Comparison of ENCODE assay signal across 29 cellular contexts in the genomic region with DNA sequence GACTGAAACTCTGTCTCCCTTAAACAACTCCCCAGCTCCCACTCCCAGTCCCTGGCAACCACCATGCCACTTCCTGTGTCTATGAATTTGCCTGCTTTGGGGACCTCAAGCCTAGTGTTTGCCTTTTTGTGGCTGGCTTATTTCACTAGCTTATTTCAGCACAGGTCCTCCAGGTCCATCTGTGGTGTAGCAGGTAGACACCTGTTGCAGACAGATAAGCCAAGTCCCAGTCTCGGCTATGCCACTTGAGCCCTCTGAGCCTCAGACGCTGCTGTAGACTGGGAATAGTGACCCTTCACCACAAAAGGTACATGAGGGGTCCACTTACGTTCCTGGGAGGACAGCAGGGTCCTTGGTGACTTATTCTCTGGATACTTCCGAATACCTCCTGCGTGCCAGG.
"Had no signal": no experiment of that assay in that cellular context is flagged by ENCODE, and none has a peak within 500 bp of the region (broad histone marks: within the 10 kb centered on the region; RNA-seq: fewer than 3 reads in every experiment).

No MANE protein-coding gene starts in this region.

- H3K36me3 ChIP-seq: left lung, lower lobe of right lung, ovary, prostate gland, stomach, thyroid gland, transverse colon, upper lobe of left lung, vagina had no signal

- FAIRE-seq: islet of Langerhans, kidney had no signal

- H3K27ac Mint-ChIP-seq: mesothelial cell of epicardium; natural killer cell; nephron progenitor cell; stimulated activated naive B cell treated with anti-CD40 and anti-IgM and Interleukin-4, amounts not matched to agents 10 μg/mL and 1 μg/mL and 100 μg/mL, for 72 hours had no signal

- DNase-seq: hypothalamus; immature natural killer cell; kidney; left colon; left lung; lower lobe of right lung; mammary epithelial cell; mesendoderm; naive B cell; natural killer cell; nephron progenitor cell; ovary; retina; stimulated activated CD4-positive, alpha-beta T cell treated with anti-CD3 and anti-CD28 coated beads, Interleukin-12 subunit alpha, Interleukin-12 subunit beta, amount 100 ng/mL, for 4 hours; stimulated activated CD4-positive, alpha-beta T cell treated with anti-CD3 and anti-CD28 coated beads, Interleukin-15, amount 100 ng/mL, for 24 hours; stimulated activated CD4-positive, alpha-beta T cell treated with anti-CD3 and anti-CD28 coated beads, Interleukin-2, amount 100 ng/mL, for 24 hours; stimulated activated CD4-positive, alpha-beta T cell treated with anti-CD3 and anti-CD28 coated beads, Interleukin-4, amount 100 ng/mL, for 1 hour; stimulated activated naive B cell treated with anti-CD40 and anti-IgM and Interleukin-4, amounts not matched to agents 10 μg/mL and 1 μg/mL and 100 μg/mL, for 72 hours; stimulated activated naive CD8-positive, alpha-beta T cell treated with anti-CD3 and anti-CD28 coated beads, Interleukin-15, Interleukin-2, amounts not matched to agents 100 U/mL and 50 U/mL, for 24 hours; stomach; testis; thyroid gland; transverse colon; upper lobe of left lung had no signal

- H3K4me3 Mint-ChIP-seq: immature natural killer cell; mesothelial cell of epicardium; naive B cell; natural killer cell; nephron progenitor cell; stimulated activated naive B cell treated with anti-CD40 and anti-IgM and Interleukin-4, amounts not matched to agents 10 μg/mL and 1 μg/mL and 100 μg/mL, for 72 hours had no signal

- H3K9me3 ChIP-seq: left lung, lower lobe of right lung, ovary, prostate gland, stomach, testis, thyroid gland, transverse colon, upper lobe of left lung, vagina had no signal

- H3K4me3 ChIP-seq: left lung, lower lobe of right lung, ovary, prostate gland, skin epidermis, stomach, testis, thyroid gland, transverse colon, upper lobe of left lung, vagina had no signal

- H3K36me3 Mint-ChIP-seq: immature natural killer cell, naive B cell, natural killer cell had no signal

- H3K4me1 ChIP-seq: prostate gland, testis had no signal

- H3K27ac ChIP-seq: left lung, lower lobe of right lung, ovary, prostate gland, skin epidermis, stomach, testis, thyroid gland, transverse colon, upper lobe of left lung, vagina had no signal

- H3K9me3 Mint-ChIP-seq: immature natural killer cell; mesothelial cell of epicardium; natural killer cell; stimulated activated naive B cell treated with anti-CD40 and anti-IgM and Interleukin-4, amounts not matched to agents 10 μg/mL and 1 μg/mL and 100 μg/mL, for 72 hours had no signal
